Comparison of ENCODE assay signal across 29 cellular contexts in the genomic region with DNA sequence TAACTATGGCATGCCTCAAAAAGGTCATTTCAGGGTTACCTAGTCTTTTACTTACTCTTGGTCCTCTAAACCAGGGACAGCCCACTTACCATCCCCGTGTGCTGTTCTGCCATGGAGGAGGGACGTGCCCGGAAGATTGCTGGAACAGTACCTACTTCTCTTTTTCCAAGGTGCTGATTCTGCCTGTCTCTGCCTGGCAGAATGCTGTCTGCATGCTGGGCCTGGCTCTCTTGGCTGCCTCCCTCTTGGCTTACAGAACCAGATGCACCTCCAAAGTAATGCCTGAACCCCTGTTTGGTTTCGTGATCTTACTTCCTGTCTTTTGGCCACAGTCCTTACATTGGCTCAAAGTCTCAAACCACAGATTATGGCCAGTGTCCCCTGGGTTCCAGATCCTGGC.
"Had no signal": no experiment of that assay in that cellular context is flagged by ENCODE, and none has a peak within 500 bp of the region (broad histone marks: within the 10 kb centered on the region; RNA-seq: fewer than 3 reads in every experiment).

No MANE protein-coding gene starts in this region.

- H3K4me1 ChIP-seq: neural progenitor cell, parathyroid adenoma, psoas muscle, right lobe of liver, spleen, suprapubic skin, testis, tibial nerve, upper lobe of left lung, vagina had no signal

- H3K9me3 ChIP-seq: ovary, psoas muscle, right lobe of liver, spleen, suprapubic skin, testis, tibial nerve, upper lobe of left lung, vagina had no signal

- ATAC-seq: natural killer cell; psoas muscle; right lobe of liver; stimulated activated memory B cell treated with anti-CD40 and anti-IgM and Interleukin-4, amounts not matched to agents 10 μg/mL and 1 μg/mL and 100 μg/mL, for 72 hours; stimulated activated naive CD8-positive, alpha-beta T cell treated with anti-CD3 and anti-CD28 coated beads, Interleukin-15, amount 100 ng/mL, for 72 hours; stimulated activated naive CD8-positive, alpha-beta T cell treated with anti-CD3 and anti-CD28 coated beads, Interleukin-15, Interleukin-2, amounts not matched to agents 100 U/mL and 50 U/mL, for 24 hours had no signal

- H3K36me3 ChIP-seq: neural progenitor cell, ovary, right lobe of liver, spleen, suprapubic skin, tibial nerve, upper lobe of left lung, vagina had no signal

- H3K27me3 ChIP-seq: neural progenitor cell, ovary, right lobe of liver, suprapubic skin, testis, tibial nerve, upper lobe of left lung, vagina had no signal

- H3K36me3 Mint-ChIP-seq: natural killer cell; neural progenitor cell; stimulated activated memory B cell treated with anti-CD40 and anti-IgM and Interleukin-4, amounts not matched to agents 10 μg/mL and 1 μg/mL and 100 μg/mL, for 72 hours had no signal

- H3K4me3 ChIP-seq: neural progenitor cell, ovary, psoas muscle, right lobe of liver, skin epidermis, smooth muscle cell, spleen, suprapubic skin, testis, tibial nerve, upper lobe of left lung, vagina had no signal

- H3K9me3 Mint-ChIP-seq: natural killer cell; nephron; neural progenitor cell; stimulated activated memory B cell treated with anti-CD40 and anti-IgM and Interleukin-4, amounts not matched to agents 10 μg/mL and 1 μg/mL and 100 μg/mL, for 72 hours; stimulated activated naive CD8-positive, alpha-beta T cell treated with anti-CD3 and anti-CD28 coated beads, Interleukin-15, amount 100 ng/mL, for 72 hours had no signal

- H3K27ac Mint-ChIP-seq: natural killer cell; nephron; neural progenitor cell; progenitor cell of endocrine pancreas; stimulated activated memory B cell treated with anti-CD40 and anti-IgM and Interleukin-4, amounts not matched to agents 10 μg/mL and 1 μg/mL and 100 μg/mL, for 72 hours had no signal

- H3K4me2 ChIP-seq: neural progenitor cell, smooth muscle cell had no signal

- H3K27me3 Mint-ChIP-seq: stimulated activated memory B cell treated with anti-CD40 and anti-IgM and Interleukin-4, amounts not matched to agents 10 μg/mL and 1 μg/mL and 100 μg/mL, for 72 hours had no signal

- FAIRE-seq: urothelium cell line had no signal

- H2AFZ ChIP-seq: neural progenitor cell, parathyroid adenoma had no signal

- H3K4me3 Mint-ChIP-seq: natural killer cell; nephron; neural progenitor cell; stimulated activated memory B cell treated with anti-CD40 and anti-IgM and Interleukin-4, amounts not matched to agents 10 μg/mL and 1 μg/mL and 100 μg/mL, for 72 hours; stimulated activated naive CD8-positive, alpha-beta T cell treated with anti-CD3 and anti-CD28 coated beads, Interleukin-15, amount 100 ng/mL, for 72 hours had no signal

- H3K9ac ChIP-seq: neural progenitor cell, parathyroid adenoma had no signal

- H3K27ac ChIP-seq: neural progenitor cell, ovary, parathyroid adenoma, psoas muscle, right lobe of liver, skin epidermis, spleen, suprapubic skin, testis, tibial nerve, upper lobe of left lung, vagina had no signal

- H3K4me1 Mint-ChIP-seq: natural killer cell; neural progenitor cell; stimulated activated memory B cell treated with anti-CD40 and anti-IgM and Interleukin-4, amounts not matched to agents 10 μg/mL and 1 μg/mL and 100 μg/mL, for 72 hours; stimulated activated naive CD8-positive, alpha-beta T cell treated with anti-CD3 and anti-CD28 coated beads, Interleukin-15, amount 100 ng/mL, for 72 hours had no signal

- DNase-seq: natural killer cell; occipital lobe; ovary; psoas muscle; right lobe of liver; spleen; stimulated activated CD4-positive, alpha-beta T cell treated with anti-CD3 and anti-CD28 coated beads, Interleukin-12 subunit alpha, Interleukin-12 subunit beta, amount 100 ng/mL, for 4 hours; stimulated activated CD4-positive, alpha-beta T cell treated with anti-CD3 and anti-CD28 coated beads, Interleukin-1b, Interleukin-23, amount 100 ng/mL, for 48 hours; stimulated activated CD4-positive, alpha-beta T cell treated with anti-CD3 and anti-CD28 coated beads, Interleukin-4, amount 100 ng/mL, for 1 hour; stimulated activated CD4-positive, alpha-beta T cell treated with anti-CD3 and anti-CD28 coated beads, Interleukin-4, amount 100 ng/mL, for 4 hours; stimulated activated CD8-positive, alpha-beta memory T cell treated with anti-CD3 and anti-CD28 coated beads, Interleukin-4, amount 100 ng/mL, for 48 hours; stimulated activated naive CD4-positive, alpha-beta T cell; stimulated activated naive CD8-positive, alpha-beta T cell treated with anti-CD3 and anti-CD28 coated beads, Interleukin-15, amount 100 ng/mL, for 72 hours; stimulated activated naive CD8-positive, alpha-beta T cell treated with anti-CD3 and anti-CD28 coated beads, Interleukin-15, Interleukin-2, amounts not matched to agents 100 U/mL and 50 U/mL, for 24 hours; substantia nigra; testis; trophoblast cell; upper lobe of left lung had no signal

- H3K79me2 ChIP-seq: parathyroid adenoma had no signal
